Comparison of ENCODE assay signal across 8 cellular contexts in the genomic region with DNA sequence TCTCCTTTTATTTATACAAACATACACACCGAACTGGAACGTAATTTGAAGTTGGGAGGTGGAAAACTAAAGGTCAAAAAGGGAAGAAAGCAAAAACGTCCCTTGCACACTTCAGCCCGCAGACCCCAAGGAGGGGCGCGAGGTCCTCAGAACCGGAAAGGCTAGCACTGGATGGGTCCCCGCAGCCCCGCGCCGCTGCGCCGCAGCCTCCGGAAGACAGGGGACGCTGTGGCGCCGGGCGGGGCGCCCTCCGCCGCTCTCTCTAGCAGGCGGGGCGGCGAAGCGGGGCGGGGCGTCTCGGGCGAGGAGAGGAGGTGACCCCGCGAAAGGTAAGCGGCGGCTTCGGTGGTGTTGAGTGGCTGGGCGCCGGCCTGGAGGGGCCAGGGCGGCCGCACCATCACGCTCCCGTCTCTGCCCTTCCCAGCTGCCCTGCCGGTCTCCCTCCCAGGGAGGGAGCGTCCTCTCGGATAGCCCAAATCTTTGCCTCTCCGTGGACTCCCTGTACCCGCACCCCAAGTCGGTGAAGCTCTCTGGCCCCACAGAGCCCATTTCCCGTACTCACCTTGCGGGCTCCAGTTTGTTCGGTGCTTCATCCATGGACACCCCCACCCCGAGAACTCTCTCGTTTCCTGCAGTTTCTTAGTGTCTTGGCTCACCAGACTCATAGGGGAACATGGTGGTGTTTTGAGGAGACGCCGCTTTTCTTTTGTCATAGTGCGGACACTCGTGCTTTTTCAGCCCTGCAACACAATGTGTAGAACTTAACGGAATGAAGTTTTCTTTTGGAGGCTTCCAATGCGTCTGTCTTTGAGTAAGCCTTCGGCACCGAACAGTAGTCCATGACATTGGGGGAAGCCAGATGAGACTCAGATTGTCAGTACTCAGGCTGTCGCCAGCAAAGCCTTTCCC. TPM values are rescaled to one million over a fixed set of nuclear protein-coding genes. Genes with fewer than 3 reads are reported as not detected.
DNase-seq lines count a peak whose midpoint lies in the region; ATAC-seq and TF ChIP-seq lines count a peak whose summit lies in the region.

SMIM8 (plus strand) TSS at position 285 of the 909 bp plus-strand sequence. CDS start 14,444 bp downstream, outside the sequence.

- in situ Hi-C loops in HAP-1 (cut with MboI; ENCODE audit: low sequenced_read_pairs), result no loop called here

- H3K4me3 ChIP-seq in GM08714 (ENCODE audit: low read length) (peak within 1 kb of the TSS; percentile 97), HAP-1 (peak within 1 kb of the TSS; percentile 76), SK-N-MC (peak within 1 kb of the TSS; percentile 88), ovary (peak within 1 kb of the TSS; percentile 85), thoracic aorta (peak within 1 kb of the TSS; percentile 91)

- H3K9me3 ChIP-seq in HAP-1, result no peaks in the 10 kb centered on the region
- no peaks in the 10 kb centered on the region for H3K9me3 ChIP-seq in SK-N-MC (ENCODE audit: low read depth, low read length)
- no peaks in the 10 kb centered on the region for H3K9me3 ChIP-seq in ovary
- H3K9me3 ChIP-seq in thoracic aorta, result no peaks in the 10 kb centered on the region

- DNase-seq in HAP-1 (ENCODE audit: low spot score in 2 of 2), result peak; percentile 76 to 93
- DNase-seq in M059J (ENCODE audit: low read depth), result peak; percentile 72
- DNase-seq in SK-N-MC (ENCODE audit: low read depth, low spot score), result no peak
- peak; percentile 91 for DNase-seq in activated naive CD4-positive, alpha-beta T cell treated with anti-CD3 and anti-CD28 coated beads, Interleukin-2, amount 50 U/mL, for 16 hours
- peak; percentile 48 to 93 (median 84) for DNase-seq in head of caudate nucleus
- peak; percentile 78 to 87 (median 82) for DNase-seq in ovary
- DNase-seq in thoracic aorta (ENCODE audit: low spot score), result peak; percentile 30

- intact Hi-C loops in head of caudate nucleus (cut with DNase I), result loop anchor here (5.0 kb wide), 1 partner anchor 150 kb away; the partner anchor contains the start of gene SLC35A1
- intact Hi-C loops in ovary (cut with DNase I), result no loop called here

- peak; percentile 89 for ATAC-seq in thoracic aorta (ENCODE audit: insufficient number of reproducible peaks, low FRiP score, low read depth)

- 0 to 1% (median 0%) methylated on average over 60 of the region's 60 CpGs for WGBS in ovary, 3 donors

- no peak for TF ChIP-seq EP300 in ovary (IDR thresholded peaks at IDR 0.05)

- H3K9ac ChIP-seq in SK-N-MC (ENCODE audit: insufficient read length), result peak within 1 kb of the TSS; percentile 86

- TF ChIP-seq CTCF in ovary (IDR thresholded peaks at IDR 0.05), result peak; percentile 89 to 98 (median 93)
- TF ChIP-seq CTCF in thoracic aorta (IDR thresholded peaks at IDR 0.05), result peak; percentile 94

- H3K4me1 ChIP-seq in HAP-1 (no peaks in the 10 kb centered on the region), ovary (ENCODE audit: insufficient read depth) (no peaks in the 10 kb centered on the region), thoracic aorta (ENCODE audit: control insufficient read depth in 1 of 2, low read depth in 2 of 2) (peaks cover 0 to 6% of the 10 kb centered on the region in 2 donors)

- TF ChIP-seq POLR2A in ovary (IDR thresholded peaks at IDR 0.05), result no peak

- no peaks in the 10 kb centered on the region for H3K36me3 ChIP-seq in HAP-1 (replicated peaks)
- H3K36me3 ChIP-seq in SK-N-MC (ENCODE audit: insufficient read depth, low read length), result no peaks in the 10 kb centered on the region
- no peaks in the 10 kb centered on the region for H3K36me3 ChIP-seq in ovary
- no peaks in the 10 kb centered on the region for H3K36me3 ChIP-seq in thoracic aorta

- H3K27me3 ChIP-seq in HAP-1 (ENCODE audit: low read depth) (no peaks in the 10 kb centered on the region), ovary (no peaks in the 10 kb centered on the region), thoracic aorta (replicated peaks; ENCODE audit: insufficient read depth) (no peaks in the 10 kb centered on the region)

- H3K27ac ChIP-seq in SK-N-MC (no peak within 1 kb of the TSS), ovary (peak within 1 kb of the TSS; percentile 26 to 55), thoracic aorta (peak within 1 kb of the TSS; percentile 55 to 73)

RNA-seq across cellular contexts. Expression of gene SMIM8, which starts in this region (rescaled TPM):
- 3.9 and 6.1 TPM in 2 replicates for total RNA-seq in M059J (2014; rRNA removed; shearing (Covaris generic))
- total RNA-seq in ovary, result 10 to 100 TPM; 10.7 to 18.6 (median 12.6) TPM
- 1 to 10 TPM; 5.9 to 9.7 TPM for polyA plus RNA-seq in ovary
- 1 to 10 TPM; 4.3 to 9.0 TPM for total RNA-seq in thoracic aorta
